In genomic region chr5:35248843-35249780, GRCh38 we compare ENCODE assay signal across 14 cellular contexts. TPM values are rescaled to one million over a fixed set of nuclear protein-coding genes. Genes with fewer than 3 reads are reported as not detected.
DNase-seq lines count a peak whose midpoint lies in the region; ATAC-seq, FAIRE-seq and TF ChIP-seq lines count a peak whose summit lies in the region.
"Had no signal": no experiment of that assay in that cellular context is flagged by ENCODE, and none has a peak within 500 bp of the region (broad histone marks: within the 10 kb centered on the region; RNA-seq: fewer than 3 reads in every experiment).

No MANE protein-coding gene starts in this region.

- WGBS in stomach, 5 donors: 78 to 87% (median 84%) methylated on average over 5 of the region's 5 CpGs

- ATAC-seq in HG02623 (IDR thresholded peaks at IDR 0.05; ENCODE audit: unreplicated experiment): no peak
- ATAC-seq: natural killer cell, Right ventricle myocardium inferior had no signal

- H3K9me3 Mint-ChIP-seq in HFFc6: peaks cover 21% of the 10 kb centered on the region
- H3K9me3 Mint-ChIP-seq in mesothelial cell of epicardium: peaks cover 17% of the 10 kb centered on the region

- TF ChIP-seq CTCF in HFFc6 (IDR thresholded peaks at IDR 0.05) (no peak), mesothelial cell of epicardium (IDR thresholded peaks at IDR 0.05; ENCODE audit: unreplicated experiment) (no peak), stomach (IDR thresholded peaks at IDR 0.05) (no peak)

- TF ChIP-seq EP300 in stomach (IDR thresholded peaks at IDR 0.05): no peak

- H3K4me1 ChIP-seq in stomach: peaks cover 15 to 23% (median 18%) of the 10 kb centered on the region in 4 donors

- H3K27me3 Mint-ChIP-seq in HFFc6 (ENCODE audit: insufficient read depth) (peaks cover 10% of the 10 kb centered on the region), mesothelial cell of epicardium (ENCODE audit: low read depth) (no peaks in the 10 kb centered on the region)
- H3K27me3 Mint-ChIP-seq: activated CD4-positive, alpha-beta T cell treated with anti-CD3 and anti-CD28 coated beads, Interleukin-2, amount 10 ng/mL, durations not matched to agents 24 days and 14 days had no signal

- H3K36me3 ChIP-seq in stomach: no peaks in the 10 kb centered on the region

- no peak overlapping the region for H3K27ac ChIP-seq in stomach

- H3K36me3 Mint-ChIP-seq in HFFc6 (ENCODE audit: low read depth) (peaks cover 6% of the 10 kb centered on the region; the same call in 1 of the 2 replicates), mesothelial cell of epicardium (no peaks in the 10 kb centered on the region)
- H3K36me3 Mint-ChIP-seq: natural killer cell had no signal

- H3K27ac Mint-ChIP-seq in HFFc6 (no peak overlapping the region), mesothelial cell of epicardium (peak overlapping the region; percentile 54)
- H3K27ac Mint-ChIP-seq: activated CD4-positive, alpha-beta T cell treated with anti-CD3 and anti-CD28 coated beads, Interleukin-2, amount 10 ng/mL, durations not matched to agents 24 days and 14 days; natural killer cell had no signal

- intact Hi-C loops in stomach (cut with DNase I; ENCODE audit: low total_unique reads): no loop called here

- H3K4me3 Mint-ChIP-seq in HFFc6: peak overlapping the region; percentile 81
- H3K4me3 Mint-ChIP-seq in mesothelial cell of epicardium: no peak overlapping the region
- H3K4me3 Mint-ChIP-seq: activated CD4-positive, alpha-beta T cell treated with anti-CD3 and anti-CD28 coated beads, Interleukin-2, amount 10 ng/mL, durations not matched to agents 24 days and 14 days; natural killer cell had no signal

- H3K27me3 ChIP-seq in stomach: no peaks in the 10 kb centered on the region

- no peak for DNase-seq in HFFc6
- DNase-seq in astrocyte of the hippocampus (ENCODE audit: low read depth, low spot score): peak; percentile 36
- DNase-seq in mesothelial cell of epicardium (ENCODE audit: low spot score in 2 of 2, unreplicated experiment in 2 of 2): no peak
- DNase-seq in KG1 (lab: John Stamatoyannopoulos, UW): no peak
- DNase-seq in stomach: no peak
- no peak for DNase-seq in anterior cingulate cortex (lab: John Stamatoyannopoulos, UW)
- DNase-seq: activated CD4-positive, alpha-beta T cell treated with anti-CD3 and anti-CD28 coated beads, Interleukin-2, amount 10 ng/mL, durations not matched to agents 24 days and 14 days; activated naive CD4-positive, alpha-beta T cell; natural killer cell; NCI-H2171; substantia nigra had no signal

- H3K4me1 Mint-ChIP-seq in HFFc6 (ENCODE audit: low read depth) (no peaks in the 10 kb centered on the region; the same call in 1 of the 2 replicates), mesothelial cell of epicardium (peaks cover 22% of the 10 kb centered on the region)
- H3K4me1 Mint-ChIP-seq: activated CD4-positive, alpha-beta T cell treated with anti-CD3 and anti-CD28 coated beads, Interleukin-2, amount 10 ng/mL, durations not matched to agents 24 days and 14 days; natural killer cell had no signal

- H3K9me3 ChIP-seq in stomach: peaks cover 4 to 19% (median 12%) of the 10 kb centered on the region in 4 donors

- H3K4me3 ChIP-seq in stomach: no peak overlapping the region

- FAIRE-seq in A204.1 (lab: Jason Lieb, UNC): peak; percentile 96

- TF ChIP-seq POLR2A in stomach (IDR thresholded peaks at IDR 0.05): no peak

RNA-seq across cellular contexts. Expression of gene PRLR, which starts 18.8 kb away (rescaled TPM):
- total RNA-seq in HFFc6 (2021; fragmentation: NEBNext Ultra II Directional; extraction: Animal tissue kit (Norgen Biotek cat#: 25700)): 1 to 10 TPM in 4 of 6 experiments, under 1 TPM in 2; 0.91 to 1.5 (median 1.3) TPM
- total RNA-seq in mesothelial cell of epicardium (1.2 to 2.1 TPM (median 1.7 TPM) in 3 replicates), stomach (10 to 100 TPM in 3 of 5 donors, 1 to 10 TPM in 1, not detected in 1; 4.5 to 33.2 (median 10.9) TPM)
- polyA plus RNA-seq in stomach: under 1 TPM; 0.56 to 0.92 (median 0.63) TPM
- total RNA-seq: activated CD4-positive, alpha-beta T cell treated with anti-CD3 and anti-CD28 coated beads, Interleukin-2, amount 10 ng/mL, durations not matched to agents 24 days and 14 days had no signal
